Comparison of ENCODE assay signal across 11 cellular contexts in genomic region chr1:160625725-160626498, GRCh38. TPM values are rescaled to one million over a fixed set of nuclear protein-coding genes. Genes with fewer than 3 reads are reported as not detected.
DNase-seq lines count a peak whose midpoint lies in the region; ATAC-seq and FAIRE-seq lines count a peak whose summit lies in the region.
"Had no signal": no experiment of that assay in that cellular context is flagged by ENCODE, and none has a peak within 500 bp of the region (broad histone marks: within the 10 kb centered on the region; RNA-seq: fewer than 3 reads in every experiment).

No MANE protein-coding gene starts in this region.

- H3K4me3 Mint-ChIP-seq in activated CD8-positive, alpha-beta T cell treated with anti-CD3 and anti-CD28 coated beads, Interleukin-2, amount 10 ng/mL, durations not matched to agents 7 days and 5 days = peak overlapping the region; percentile 50
- H3K4me3 Mint-ChIP-seq in memory B cell = peak overlapping the region; percentile 25

- intact Hi-C loops in sciatic nerve (cut with DNase I) = no loop called here

- H3K4me1 Mint-ChIP-seq in activated CD8-positive, alpha-beta T cell treated with anti-CD3 and anti-CD28 coated beads, Interleukin-2, amount 10 ng/mL, durations not matched to agents 7 days and 5 days (ENCODE audit: low read depth) = peaks cover 98% of the 10 kb centered on the region
- H3K4me1 Mint-ChIP-seq in memory B cell = peaks cover 74% of the 10 kb centered on the region

- POLR2A ChIA-PET in activated CD8-positive, alpha-beta T cell treated with anti-CD3 and anti-CD28 coated beads, Interleukin-2, amount 10 ng/mL, durations not matched to agents 7 days and 5 days (lab: Charles Lee) = interaction anchor here (0.6 to 4.7 kb wide), 9 partner anchors 7 to 87 kb away, joined by 3 to 51 read pairs (median 5); partner anchors contain the start of gene SLAMF1

- peak overlapping the region; percentile 90 for H3K27ac Mint-ChIP-seq in activated CD8-positive, alpha-beta T cell treated with anti-CD3 and anti-CD28 coated beads, Interleukin-2, amount 10 ng/mL, durations not matched to agents 7 days and 5 days
- no peak overlapping the region for H3K27ac Mint-ChIP-seq in memory B cell

- ATAC-seq in activated CD8-positive, alpha-beta T cell treated with anti-CD3 and anti-CD28 coated beads, Interleukin-2, amount 10 ng/mL, durations not matched to agents 7 days and 5 days = no peak
- ATAC-seq in memory B cell (ENCODE audit: low read depth) (peak; percentile 35), sciatic nerve (no peak), HG03378 (IDR thresholded peaks at IDR 0.05; ENCODE audit: unreplicated experiment) (no peak), HG03095 (IDR thresholded peaks at IDR 0.05; ENCODE audit: unreplicated experiment) (no peak)

- no peak for FAIRE-seq in frontal cortex (lab: Jason Lieb, UNC)
- FAIRE-seq: endothelial cell of umbilical vein had no signal

- H3K27me3 Mint-ChIP-seq in activated CD8-positive, alpha-beta T cell treated with anti-CD3 and anti-CD28 coated beads, Interleukin-2, amount 10 ng/mL, durations not matched to agents 7 days and 5 days (ENCODE audit: low read depth) = no peaks in the 10 kb centered on the region
- H3K27me3 Mint-ChIP-seq in memory B cell = no peaks in the 10 kb centered on the region

- DNase-seq in Ammon's horn (ENCODE audit: low spot score) = peak; percentile 29
- DNase-seq in NOMO-1 (lab: John Stamatoyannopoulos, UW; ENCODE audit: unreplicated experiment in 2 of 2) = peak; percentile 26 to 73
- no peak for DNase-seq in activated CD8-positive, alpha-beta T cell treated with anti-CD3 and anti-CD28 coated beads, Interleukin-2, amount 10 ng/mL, durations not matched to agents 7 days and 5 days
- DNase-seq in memory B cell (ENCODE audit: low spot score in 2 of 2) = no peak
- DNase-seq in sciatic nerve (ENCODE audit: low spot score) = no peak
- no peak for DNase-seq in frontal cortex (ENCODE audit: low spot score in 2 of 2)
- DNase-seq: ACHN, IMR-90 had no signal

- H3K9me3 Mint-ChIP-seq in activated CD8-positive, alpha-beta T cell treated with anti-CD3 and anti-CD28 coated beads, Interleukin-2, amount 10 ng/mL, durations not matched to agents 7 days and 5 days (ENCODE audit: insufficient read depth) = peaks cover 4% of the 10 kb centered on the region
- peaks cover 4% of the 10 kb centered on the region for H3K9me3 Mint-ChIP-seq in memory B cell

- CTCF ChIA-PET in activated CD8-positive, alpha-beta T cell treated with anti-CD3 and anti-CD28 coated beads, Interleukin-2, amount 10 ng/mL, durations not matched to agents 7 days and 5 days (lab: Charles Lee) = interaction anchor here (1.0 to 7.5 kb wide), 8 partner anchors 7 to 326 kb away, joined by 3 to 76 read pairs (median 4); partner anchors contain the start of gene CD48

- peaks cover 89% of the 10 kb centered on the region for H3K36me3 Mint-ChIP-seq in activated CD8-positive, alpha-beta T cell treated with anti-CD3 and anti-CD28 coated beads, Interleukin-2, amount 10 ng/mL, durations not matched to agents 7 days and 5 days (ENCODE audit: low read depth)
- peaks cover 11% of the 10 kb centered on the region for H3K36me3 Mint-ChIP-seq in memory B cell

RNA-seq across cellular contexts. Expression of gene SLAMF1, which starts 20.9 kb away (rescaled TPM):
- 10 to 100 TPM; 48.5 to 50.1 TPM for total RNA-seq in activated CD8-positive, alpha-beta T cell treated with anti-CD3 and anti-CD28 coated beads, Interleukin-2, amount 10 ng/mL, durations not matched to agents 7 days and 5 days
- total RNA-seq in sciatic nerve (0.71 TPM), frontal cortex (not detected)
- total RNA-seq: endothelial cell of umbilical vein, IMR-90 had no signal

RNA-seq across cellular contexts. Expression of gene CD84, which starts 46.6 kb away (rescaled TPM):
- total RNA-seq in activated CD8-positive, alpha-beta T cell treated with anti-CD3 and anti-CD28 coated beads, Interleukin-2, amount 10 ng/mL, durations not matched to agents 7 days and 5 days = 10 to 100 TPM; 14.0 to 15.4 TPM
- total RNA-seq in sciatic nerve (13.5 TPM), frontal cortex (1.6 TPM)
- total RNA-seq: endothelial cell of umbilical vein, IMR-90 had no signal

Comparison
In these comparisons a context has a peak if more than half of its experiments do, and no peak if none do; other contexts are left out.
1. DNase-seq: peak in Ammon's horn (single experiment) and NOMO-1 (2 of 2); none in activated CD8-positive, alpha-beta T cell treated with anti-CD3 and anti-CD28 coated beads, Interleukin-2, amount 10 ng/mL, durations not matched to agents 7 days and 5 days (single experiment), memory B cell (0 of 2), sciatic nerve (single experiment) and frontal cortex (0 of 2).
2. RNA of gene SLAMF1, which starts 20.9 kb away (total RNA-seq): 48.5 to 50.1 TPM in activated CD8-positive, alpha-beta T cell treated with anti-CD3 and anti-CD28 coated beads, Interleukin-2, amount 10 ng/mL, durations not matched to agents 7 days and 5 days; 0.71 TPM in sciatic nerve (single experiment) and not detected in frontal cortex (single experiment); every median in the first group is over 10 times any median in the second.